ENCODE assay signal across 7 cellular contexts in genomic region chr15:65530318-65531111, GRCh38. TPM values are rescaled to one million over a fixed set of nuclear protein-coding genes. Genes with fewer than 3 reads are reported as not detected.
DNase-seq lines count a peak whose midpoint lies in the region; ATAC-seq and TF ChIP-seq lines count a peak whose summit lies in the region.

TSS of gene HACD3 (plus strand) at chr15:65530463. CDS start at chr15:65530632, 169 bp downstream.

- H3K27me3 ChIP-seq in body of pancreas: no peaks in the 10 kb centered on the region

- 0% methylated on average over 25 to 67 of the region's 88 CpGs for WGBS in body of pancreas, 2 donors

- intact Hi-C loops in body of pancreas (cut with DNase I): no loop called here

- H3K9me3 ChIP-seq in body of pancreas: no peaks in the 10 kb centered on the region

- H3K4me3 ChIP-seq in body of pancreas: peak within 1 kb of the TSS; percentile 64 to 71
- peak within 1 kb of the TSS; percentile 82 for H3K4me3 ChIP-seq in iPS-11a (ENCODE audit: low read depth, low read length)
- H3K4me3 ChIP-seq in skeletal muscle cell (ENCODE audit: low read depth, low read length): peak within 1 kb of the TSS; percentile 85

- H3K27ac ChIP-seq in body of pancreas: peak within 1 kb of the TSS; percentile 34 to 79 (median 68)

- DNase-seq in NCI-H2107 treated with DMSO at 0.1 percent for 48 hours (lab: John Stamatoyannopoulos, UW; ENCODE audit: unreplicated experiment) (peak; percentile 63), UCSD-AML1 (lab: John Stamatoyannopoulos, UW; ENCODE audit: unreplicated experiment) (peak; percentile 92), body of pancreas (peak; percentile 83 to 89 (median 88)), skeletal muscle cell (ENCODE audit: low read depth) (peak; percentile 14)

- ATAC-seq in GM18517 (IDR thresholded peaks at IDR 0.05; ENCODE audit: unreplicated experiment): peak; percentile 71
- ATAC-seq in HG03025 (IDR thresholded peaks at IDR 0.05; ENCODE audit: low FRiP score, unreplicated experiment): peak; percentile 78
- ATAC-seq in body of pancreas: peak; percentile 97

- peaks cover 40% of the 10 kb centered on the region for H3K4me1 ChIP-seq in body of pancreas

- no peaks in the 10 kb centered on the region for H3K36me3 ChIP-seq in body of pancreas (replicated peaks in 1 of 2; ENCODE audit: insufficient read depth in 1 of 2, low read depth in 2 of 2)

- peak; percentile 21 to 59 (median 59) for TF ChIP-seq POLR2A in body of pancreas (IDR thresholded peaks at IDR 0.05)

- TF ChIP-seq CTCF in body of pancreas (IDR thresholded peaks at IDR 0.05): peak in 1 of 7 experiments; percentile 16

RNA-seq across cellular contexts. Expression of gene HACD3, which starts in this region (rescaled TPM):
- 10 to 100 TPM; 10.9 to 35.8 TPM for total RNA-seq in body of pancreas

Comparison
In these comparisons a context has a peak if more than half of its experiments do, and no peak if none do; other contexts are left out.
1. Peak in every context shown above with its lines: DNase-seq, ATAC-seq, H3K4me3 ChIP-seq and H3K27ac ChIP-seq.
2. DNase-seq: peak in every context shown above with its lines; median percentile 92 in UCSD-AML1; 88 in body of pancreas; 63 in NCI-H2107 treated with DMSO at 0.1 percent for 48 hours; 14 in skeletal muscle cell.